Comparison of ENCODE assay signal across 31 cellular contexts in the genomic region with DNA sequence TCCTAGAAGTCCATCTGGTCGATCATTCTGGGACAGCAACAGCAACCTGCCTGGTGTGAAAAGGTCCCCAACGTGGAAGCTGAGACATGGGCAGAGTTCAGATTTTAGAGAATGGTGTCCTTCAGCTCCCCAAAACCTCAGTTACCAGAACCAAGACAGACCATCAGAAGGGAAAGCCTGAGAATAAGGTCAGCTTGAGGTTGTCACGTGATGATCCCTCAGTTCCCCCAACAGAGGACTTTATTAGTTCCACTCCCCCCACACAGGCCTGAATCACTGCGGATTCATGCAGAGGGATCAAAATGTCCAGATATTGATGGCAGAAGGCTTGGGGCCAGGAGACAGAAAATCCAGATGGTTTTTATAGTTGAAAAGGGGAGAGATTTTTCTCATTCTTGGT.
"Had no signal": no experiment of that assay in that cellular context is flagged by ENCODE, and none has a peak within 500 bp of the region (broad histone marks: within the 10 kb centered on the region; RNA-seq: fewer than 3 reads in every experiment).

No MANE protein-coding gene starts in this region.

- H3K9ac ChIP-seq: neural progenitor cell, parathyroid adenoma had no signal

- ATAC-seq: natural killer cell; psoas muscle; right cardiac atrium; sciatic nerve; stimulated activated memory B cell treated with anti-CD40 and anti-IgM and Interleukin-4, amounts not matched to agents 10 μg/mL and 1 μg/mL and 100 μg/mL, for 72 hours; stimulated activated naive CD8-positive, alpha-beta T cell treated with anti-CD3 and anti-CD28 coated beads, Interleukin-15, amount 100 ng/mL, for 72 hours; stimulated activated naive CD8-positive, alpha-beta T cell treated with anti-CD3 and anti-CD28 coated beads, Interleukin-15, Interleukin-2, amounts not matched to agents 100 U/mL and 50 U/mL, for 24 hours; upper lobe of right lung had no signal

- H3K4me3 ChIP-seq: neural progenitor cell, ovary, psoas muscle, skin epidermis, smooth muscle cell, spleen, suprapubic skin, testis, tibial artery, transverse colon, upper lobe of right lung, uterus had no signal

- DNase-seq: natural killer cell; occipital lobe; ovary; posterior cingulate gyrus; psoas muscle; right cardiac atrium; spleen; stimulated activated CD4-positive, alpha-beta T cell treated with anti-CD3 and anti-CD28 coated beads, Interleukin-12 subunit alpha, Interleukin-12 subunit beta, amount 100 ng/mL, for 4 hours; stimulated activated CD4-positive, alpha-beta T cell treated with anti-CD3 and anti-CD28 coated beads, Interleukin-1b, Interleukin-23, amount 100 ng/mL, for 48 hours; stimulated activated CD4-positive, alpha-beta T cell treated with anti-CD3 and anti-CD28 coated beads, Interleukin-4, amount 100 ng/mL, for 1 hour; stimulated activated CD4-positive, alpha-beta T cell treated with anti-CD3 and anti-CD28 coated beads, Interleukin-4, amount 100 ng/mL, for 4 hours; stimulated activated CD8-positive, alpha-beta memory T cell treated with anti-CD3 and anti-CD28 coated beads, Interleukin-4, amount 100 ng/mL, for 48 hours; stimulated activated naive CD4-positive, alpha-beta T cell; stimulated activated naive CD8-positive, alpha-beta T cell treated with anti-CD3 and anti-CD28 coated beads, Interleukin-15, amount 100 ng/mL, for 72 hours; stimulated activated naive CD8-positive, alpha-beta T cell treated with anti-CD3 and anti-CD28 coated beads, Interleukin-15, Interleukin-2, amounts not matched to agents 100 U/mL and 50 U/mL, for 24 hours; substantia nigra; testis; tibial artery; transverse colon; upper lobe of right lung; uterus had no signal

- H3K36me3 ChIP-seq: neural progenitor cell, ovary, spleen, suprapubic skin, tibial artery, transverse colon, upper lobe of right lung, uterus had no signal

- H3K9me3 Mint-ChIP-seq: neural progenitor cell; stimulated activated naive CD8-positive, alpha-beta T cell treated with anti-CD3 and anti-CD28 coated beads, Interleukin-15, amount 100 ng/mL, for 72 hours; type B pancreatic cell had no signal

- H3K27me3 Mint-ChIP-seq: stimulated activated memory B cell treated with anti-CD40 and anti-IgM and Interleukin-4, amounts not matched to agents 10 μg/mL and 1 μg/mL and 100 μg/mL, for 72 hours had no signal

- H3K9me3 ChIP-seq: ovary, psoas muscle, spleen, suprapubic skin, testis, tibial artery, transverse colon, upper lobe of right lung, uterus had no signal

- H3K79me2 ChIP-seq: parathyroid adenoma had no signal

- H3K27me3 ChIP-seq: neural progenitor cell, ovary, testis, transverse colon, uterus had no signal

- H3K4me3 Mint-ChIP-seq: natural killer cell; nephron; neural progenitor cell; stimulated activated memory B cell treated with anti-CD40 and anti-IgM and Interleukin-4, amounts not matched to agents 10 μg/mL and 1 μg/mL and 100 μg/mL, for 72 hours; stimulated activated naive CD8-positive, alpha-beta T cell treated with anti-CD3 and anti-CD28 coated beads, Interleukin-15, amount 100 ng/mL, for 72 hours; type B pancreatic cell had no signal

- H3K36me3 Mint-ChIP-seq: natural killer cell; neural progenitor cell; stimulated activated memory B cell treated with anti-CD40 and anti-IgM and Interleukin-4, amounts not matched to agents 10 μg/mL and 1 μg/mL and 100 μg/mL, for 72 hours; type B pancreatic cell had no signal

- H3K4me1 Mint-ChIP-seq: natural killer cell; stimulated activated memory B cell treated with anti-CD40 and anti-IgM and Interleukin-4, amounts not matched to agents 10 μg/mL and 1 μg/mL and 100 μg/mL, for 72 hours; stimulated activated naive CD8-positive, alpha-beta T cell treated with anti-CD3 and anti-CD28 coated beads, Interleukin-15, amount 100 ng/mL, for 72 hours had no signal

- H3K4me2 ChIP-seq: neural progenitor cell, smooth muscle cell had no signal

- H3K27ac Mint-ChIP-seq: natural killer cell; neural progenitor cell; progenitor cell of endocrine pancreas; stimulated activated memory B cell treated with anti-CD40 and anti-IgM and Interleukin-4, amounts not matched to agents 10 μg/mL and 1 μg/mL and 100 μg/mL, for 72 hours; stimulated activated naive CD8-positive, alpha-beta T cell treated with anti-CD3 and anti-CD28 coated beads, Interleukin-15, amount 100 ng/mL, for 72 hours; type B pancreatic cell had no signal

- H3K27ac ChIP-seq: neural progenitor cell, ovary, parathyroid adenoma, psoas muscle, skin epidermis, spleen, suprapubic skin, testis, tibial artery, transverse colon, upper lobe of right lung, uterus had no signal

- H2AFZ ChIP-seq: neural progenitor cell, parathyroid adenoma had no signal

- H3K4me1 ChIP-seq: parathyroid adenoma, psoas muscle, spleen, suprapubic skin, testis, tibial artery, transverse colon, upper lobe of right lung, uterus had no signal
